In genomic region chr6:161373905-161374451, GRCh38 we compare ENCODE assay signal across 1 cellular context.
TF ChIP-seq lines count a peak whose summit lies in the region.

No MANE protein-coding gene starts in this region.

TF ChIP-seq in K562, 482 proteins besides CTCF, POLR2A, EP300 and RAD21 (continued from another document and continues in another):
- TF ChIP-seq ATF6 (CRISPR knock-in tag; IDR thresholded peaks at IDR 0.05) (no peak), NR1H2 (CRISPR knock-in tag; IDR thresholded peaks at IDR 0.05) (no peak), DPF2 (IDR thresholded peaks at IDR 0.05) (peak; percentile 67; the same call in 1 of the 2 replicates), DDX20 (tag; IDR thresholded peaks at IDR 0.05; ENCODE audit: low read depth) (no peak), NFE2 (IDR thresholded peaks at IDR 0.05; ENCODE audit: low read depth) (no peak), KLF13 (tag; IDR thresholded peaks at IDR 0.05; ENCODE audit: borderline replicate concordance, low read depth) (no peak), TEAD1 (CRISPR knock-in tag; IDR thresholded peaks at IDR 0.05) (no peak), HLTF (IDR thresholded peaks at IDR 0.05) (peak; percentile 95), GATAD2B (IDR thresholded peaks at IDR 0.05; ENCODE audit: borderline replicate concordance) (no peak), TCF7L2 (IDR thresholded peaks at IDR 0.05; ENCODE audit: low read depth, low read length) (no peak), TAF7 (tag; IDR thresholded peaks at IDR 0.05) (no peak), NCOA2 (IDR thresholded peaks at IDR 0.05; ENCODE audit: partially characterized antibody in 2 of 2) (no peak), KDM2B (CRISPR knock-in tag; IDR thresholded peaks at IDR 0.05) (no peak), ZNF75A (CRISPR knock-in tag; IDR thresholded peaks at IDR 0.05) (no peak), PTTG1 (tag; IDR thresholded peaks at IDR 0.05; ENCODE audit: low read depth) (no peak), ZNF561 (CRISPR knock-in tag; conservative IDR thresholded peaks at IDR 0.05) (no peak), RBM15 (IDR thresholded peaks at IDR 0.05; ENCODE audit: insufficient read depth, low read length) (no peak), ARID3A (IDR thresholded peaks at IDR 0.05; ENCODE audit: borderline replicate concordance, low read depth, low read length) (no peak; the same call in 1 of the 2 replicates), CBX3 (IDR thresholded peaks at IDR 0.05; ENCODE audit: borderline replicate concordance in 1 of 2, low read length in 2 of 2) (no peak; a peak in 1 of 3 replicates), CTCFL (IDR thresholded peaks at IDR 0.05; ENCODE audit: borderline replicate concordance, insufficient read depth, low read depth, low read length, poor library complexity, severe bottlenecking) (no peak), ZNF133 (CRISPR knock-in tag; IDR thresholded peaks at IDR 0.05) (no peak), ZNF511 (CRISPR knock-in tag; IDR thresholded peaks at IDR 0.05) (no peak), ZNF584 (CRISPR knock-in tag; IDR thresholded peaks at IDR 0.05; ENCODE audit: low read depth) (no peak), ZBTB33 (CRISPR knock-in tag; IDR thresholded peaks at IDR 0.05) (no peak), SRSF3 (IDR thresholded peaks at IDR 0.05; ENCODE audit: insufficient read depth, low read length) (no peak), ZNF277 (CRISPR knock-in tag; IDR thresholded peaks at IDR 0.05; ENCODE audit: borderline replicate concordance) (no peak), NUFIP1 (IDR thresholded peaks at IDR 0.05; ENCODE audit: partially characterized antibody) (no peak), ZNF318 (IDR thresholded peaks at IDR 0.05; ENCODE audit: borderline replicate concordance in 1 of 2, low read depth in 1 of 2) (no peak), USF1 (CRISPR knock-in tag; IDR thresholded peaks at IDR 0.05) (no peak), HMBOX1 (IDR thresholded peaks at IDR 0.05) (no peak), GABPA (tag; conservative IDR thresholded peaks at IDR 0.05; ENCODE audit: low read depth) (no peak), ID3 (CRISPR knock-in tag; IDR thresholded peaks at IDR 0.05) (no peak), ID3 (tag; IDR thresholded peaks at IDR 0.05) (no peak), SOX6 (IDR thresholded peaks at IDR 0.05) (no peak), ZNF449 (CRISPR knock-in tag; IDR thresholded peaks at IDR 0.05) (no peak)
